8 cellular contexts compared by ENCODE assay signal in the genomic region with DNA sequence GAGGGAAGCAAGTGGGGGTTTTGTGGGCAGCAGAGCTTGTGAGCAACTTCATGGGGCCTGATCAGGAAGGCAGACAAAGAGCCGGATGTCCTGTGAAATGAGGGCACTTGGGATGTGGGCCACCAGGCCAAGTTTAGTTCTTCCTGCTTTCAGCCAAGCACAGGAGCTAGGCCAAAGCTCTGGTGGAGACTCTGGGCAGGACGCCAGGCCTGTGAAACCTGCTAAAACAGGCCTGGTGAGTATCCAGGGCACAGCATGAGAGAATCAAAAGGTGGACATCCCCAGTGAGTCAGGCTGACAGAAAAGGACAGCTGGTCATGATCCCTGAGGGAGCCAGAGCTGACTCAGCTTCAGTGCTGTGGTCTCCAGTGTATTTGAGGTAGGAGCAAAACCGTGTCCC.
DNase-seq lines count a peak whose midpoint lies in the region; ATAC-seq, FAIRE-seq and TF ChIP-seq lines count a peak whose summit lies in the region.

No MANE protein-coding gene starts in this region.

- H3K9ac ChIP-seq in astrocyte (ENCODE audit: low read length) (no peak overlapping the region), smooth muscle cell (ENCODE audit: low read depth) (no peak overlapping the region)

- no peaks in the 10 kb centered on the region for H3K27me3 ChIP-seq in astrocyte (ENCODE audit: insufficient read depth, low read length)
- H3K27me3 ChIP-seq in right atrium auricular region: no peaks in the 10 kb centered on the region
- no peaks in the 10 kb centered on the region for H3K27me3 ChIP-seq in smooth muscle cell (ENCODE audit: low read depth)

- TF ChIP-seq CTCF in HFF-Myc (IDR thresholded peaks at IDR 0.05; ENCODE audit: low read depth, low read length, missing control alignments) (no peak), astrocyte (IDR thresholded peaks at IDR 0.05; ENCODE audit: insufficient read depth, low read depth, low read length) (no peak), right atrium auricular region (IDR thresholded peaks at IDR 0.05) (no peak), smooth muscle cell (IDR thresholded peaks at IDR 0.05; ENCODE audit: borderline replicate concordance, insufficient read depth, poor library complexity, severe bottlenecking) (no peak)

- H3K79me2 ChIP-seq in astrocyte (ENCODE audit: insufficient read depth, low read length) (no peaks in the 10 kb centered on the region), smooth muscle cell (ENCODE audit: low read depth) (no peaks in the 10 kb centered on the region)

- DNase-seq in HFF-Myc (ENCODE audit: extremely low read depth, low read depth) (peak; percentile 43), astrocyte (ENCODE audit: low read depth) (peak; percentile 48), right atrium auricular region (ENCODE audit: low spot score) (peak; percentile 60), smooth muscle cell (lab: John Stamatoyannopoulos, UW; ENCODE audit: unreplicated experiment) (no peak), T-helper 2 cell (no peak)

- no peaks in the 10 kb centered on the region for H4K20me1 ChIP-seq in astrocyte (ENCODE audit: insufficient read depth, low read length)
- no peaks in the 10 kb centered on the region for H4K20me1 ChIP-seq in smooth muscle cell (ENCODE audit: low read depth)

- H3K27ac Mint-ChIP-seq in astrocyte (ENCODE audit: unreplicated experiment): peak overlapping the region; percentile 66
- no peak overlapping the region for H3K27ac Mint-ChIP-seq in activated T-helper 17 cell treated with anti-CD3 and anti-CD28 coated beads, Interleukin-2, amount 50 U/mL, for 72 hours

- no peaks in the 10 kb centered on the region for H3K36me3 ChIP-seq in astrocyte (ENCODE audit: insufficient read depth, low read length)
- H3K36me3 ChIP-seq in right atrium auricular region: no peaks in the 10 kb centered on the region
- no peaks in the 10 kb centered on the region for H3K36me3 ChIP-seq in smooth muscle cell (ENCODE audit: low read depth)

- no peak for FAIRE-seq in astrocyte (lab: Jason Lieb, UNC)

- peaks cover 13% of the 10 kb centered on the region for H3K4me1 Mint-ChIP-seq in astrocyte (ENCODE audit: low read depth, unreplicated experiment)
- no peaks in the 10 kb centered on the region for H3K4me1 Mint-ChIP-seq in activated T-helper 17 cell treated with anti-CD3 and anti-CD28 coated beads, Interleukin-2, amount 50 U/mL, for 72 hours

- peak overlapping the region; percentile 48 for H2AFZ ChIP-seq in astrocyte (ENCODE audit: low read depth, low read length)
- H2AFZ ChIP-seq in smooth muscle cell (ENCODE audit: low read depth): no peak overlapping the region

- H3K36me3 Mint-ChIP-seq in astrocyte (ENCODE audit: low read depth, unreplicated experiment): no peaks in the 10 kb centered on the region
- H3K36me3 Mint-ChIP-seq in activated T-helper 17 cell treated with anti-CD3 and anti-CD28 coated beads, Interleukin-2, amount 50 U/mL, for 72 hours (ENCODE audit: low read depth): no peaks in the 10 kb centered on the region

- H3K4me2 ChIP-seq in astrocyte (ENCODE audit: low read length) (no peak overlapping the region), smooth muscle cell (no peak overlapping the region)

- WGBS in smooth muscle cell (ENCODE audit: low lambda C conversion rate): 65% methylated on average over 3 of the region's 3 CpGs

- peaks cover 8% of the 10 kb centered on the region for H3K27me3 Mint-ChIP-seq in astrocyte (ENCODE audit: low read depth, unreplicated experiment)
- H3K27me3 Mint-ChIP-seq in activated T-helper 17 cell treated with anti-CD3 and anti-CD28 coated beads, Interleukin-2, amount 50 U/mL, for 72 hours: no peaks in the 10 kb centered on the region

- H3K4me3 ChIP-seq in HFF-Myc (replicated peaks; ENCODE audit: low read depth, low read length) (no peak overlapping the region), astrocyte (ENCODE audit: insufficient read depth, low read depth, low read length) (no peak overlapping the region), right atrium auricular region (no peak overlapping the region), smooth muscle cell (no peak overlapping the region)

- H3K9me3 Mint-ChIP-seq in astrocyte (ENCODE audit: unreplicated experiment): peaks cover 7% of the 10 kb centered on the region
- H3K9me3 Mint-ChIP-seq in activated T-helper 17 cell treated with anti-CD3 and anti-CD28 coated beads, Interleukin-2, amount 50 U/mL, for 72 hours: peaks cover 4% of the 10 kb centered on the region

- ATAC-seq in GM18858 (IDR thresholded peaks at IDR 0.05; ENCODE audit: unreplicated experiment): no peak
- ATAC-seq in activated T-helper 17 cell treated with anti-CD3 and anti-CD28 coated beads, Interleukin-2, amount 50 U/mL, for 72 hours (replicated peaks): no peak
- no peak for ATAC-seq in GM21515 (IDR thresholded peaks at IDR 0.05; ENCODE audit: unreplicated experiment)

- peaks cover 6% of the 10 kb centered on the region for H3K4me1 ChIP-seq in astrocyte (ENCODE audit: insufficient read depth, low read length)
- peaks cover 0 to 19% of the 10 kb centered on the region in 2 donors for H3K4me1 ChIP-seq in right atrium auricular region
- no peaks in the 10 kb centered on the region for H3K4me1 ChIP-seq in smooth muscle cell (ENCODE audit: low read depth)

- no peak overlapping the region for H3K4me3 Mint-ChIP-seq in astrocyte (ENCODE audit: unreplicated experiment)
- no peak overlapping the region for H3K4me3 Mint-ChIP-seq in activated T-helper 17 cell treated with anti-CD3 and anti-CD28 coated beads, Interleukin-2, amount 50 U/mL, for 72 hours

- H3K9me3 ChIP-seq in astrocyte (ENCODE audit: insufficient read depth, low read depth, low read length) (no peaks in the 10 kb centered on the region), right atrium auricular region (no peaks in the 10 kb centered on the region), smooth muscle cell (replicated peaks; ENCODE audit: low read depth) (no peaks in the 10 kb centered on the region)

- H3K27ac ChIP-seq in astrocyte (ENCODE audit: low read depth, low read length): no peak overlapping the region
- peak overlapping the region; percentile 67 to 78 for H3K27ac ChIP-seq in right atrium auricular region
- H3K27ac ChIP-seq in smooth muscle cell (ENCODE audit: low read depth): peak overlapping the region; percentile 46

- no peaks in the 10 kb centered on the region for H3F3A ChIP-seq in smooth muscle cell (ENCODE audit: low read depth)

Comparison
In these comparisons a context has a peak if more than half of its experiments do, and no peak if none do; other contexts are left out.
1. DNase-seq: peak in HFF-Myc (single experiment), astrocyte (single experiment) and right atrium auricular region (single experiment); none in smooth muscle cell (single experiment) and T-helper 2 cell (0 of 5).